In genomic region chr1:14884619-14885175, GRCh38 we compare ENCODE assay signal across 32 cellular contexts.
"Had no signal": no experiment of that assay in that cellular context is flagged by ENCODE, and none has a peak within 500 bp of the region (broad histone marks: within the 10 kb centered on the region; RNA-seq: fewer than 3 reads in every experiment).

No MANE protein-coding gene starts in this region.

- H3K4me3 ChIP-seq: adrenal gland, body of pancreas, cardiac muscle cell, colonic mucosa, esophagus squamous epithelium had no signal

- FAIRE-seq: endometrium, endothelial cell of umbilical vein, TTC549 had no signal

- H3K27ac ChIP-seq: adrenal gland, body of pancreas, cardiac muscle cell, colonic mucosa, epithelial cell of prostate, esophagus squamous epithelium, VCaP had no signal

- ATAC-seq: activated CD8-positive, alpha-beta T cell treated with anti-CD3 and anti-CD28 coated beads for 36 hours; activated naive CD8-positive, alpha-beta T cell treated with anti-CD3 and anti-CD28 coated beads, Interleukin-2, amount 50 U/mL, for 24 hours; activated T-cell treated with anti-CD3 and anti-CD28 coated beads, Interleukin-2, amount 50 U/mL, for 4 hours; activated T-helper 17 cell treated with anti-CD3 and anti-CD28 coated beads, Interleukin-2, amount 50 U/mL, for 72 hours; body of pancreas; WTC11 had no signal

- H3K27me3 ChIP-seq: adrenal gland, body of pancreas, cardiac muscle cell, colonic mucosa, esophagus squamous epithelium had no signal

- H3K4me1 ChIP-seq: adrenal gland, colonic mucosa had no signal

- DNase-seq: activated CD4-positive, alpha-beta T cell treated with anti-CD3 and anti-CD28 coated beads for 48 hours; activated CD4-positive, alpha-beta T cell treated with anti-CD3 and anti-CD28 coated beads, Interleukin-2, amount 50 U/mL, for 1 hour; activated CD4-positive, alpha-beta T cell treated with anti-CD3 and anti-CD28 coated beads, Interleukin-2, amount 50 U/mL, for 48 hours; activated CD8-positive, alpha-beta memory T cell treated with anti-CD3 and anti-CD28 coated beads for 24 hours; activated CD8-positive, alpha-beta T cell treated with anti-CD3 and anti-CD28 coated beads for 36 hours; activated effector memory CD4-positive, alpha-beta T cell treated with Interleukin-2 at 50 U/mL for 16 hours; activated gamma-delta T cell treated with Interleukin-2 at 50 U/mL for 16 hours; activated naive CD4-positive, alpha-beta T cell treated with Interleukin-2 at 50 U/mL for 16 hours; activated naive CD8-positive, alpha-beta T cell treated with anti-CD3 and anti-CD28 coated beads for 36 hours; activated naive CD8-positive, alpha-beta T cell treated with anti-CD3 and anti-CD28 coated beads, Interleukin-2, amount 50 U/mL, for 24 hours; activated T-cell treated with anti-CD3 and anti-CD28 coated beads, Interleukin-2, amount 50 U/mL, for 4 hours; adrenal gland; amygdala; aorta; body of pancreas; central memory CD4-positive, alpha-beta T cell; cerebellar nuclear complex; colonic mucosa; effector CD8-positive, alpha-beta T cell; esophagus squamous epithelium; foreskin melanocyte; head of caudate nucleus; hippocampal formation; T-helper 2 cell had no signal

- H3K9me3 ChIP-seq: adrenal gland, body of pancreas, colonic mucosa, esophagus squamous epithelium had no signal

- H3K36me3 ChIP-seq: adrenal gland, cardiac muscle cell, colonic mucosa, esophagus squamous epithelium had no signal
